In the genomic region with DNA sequence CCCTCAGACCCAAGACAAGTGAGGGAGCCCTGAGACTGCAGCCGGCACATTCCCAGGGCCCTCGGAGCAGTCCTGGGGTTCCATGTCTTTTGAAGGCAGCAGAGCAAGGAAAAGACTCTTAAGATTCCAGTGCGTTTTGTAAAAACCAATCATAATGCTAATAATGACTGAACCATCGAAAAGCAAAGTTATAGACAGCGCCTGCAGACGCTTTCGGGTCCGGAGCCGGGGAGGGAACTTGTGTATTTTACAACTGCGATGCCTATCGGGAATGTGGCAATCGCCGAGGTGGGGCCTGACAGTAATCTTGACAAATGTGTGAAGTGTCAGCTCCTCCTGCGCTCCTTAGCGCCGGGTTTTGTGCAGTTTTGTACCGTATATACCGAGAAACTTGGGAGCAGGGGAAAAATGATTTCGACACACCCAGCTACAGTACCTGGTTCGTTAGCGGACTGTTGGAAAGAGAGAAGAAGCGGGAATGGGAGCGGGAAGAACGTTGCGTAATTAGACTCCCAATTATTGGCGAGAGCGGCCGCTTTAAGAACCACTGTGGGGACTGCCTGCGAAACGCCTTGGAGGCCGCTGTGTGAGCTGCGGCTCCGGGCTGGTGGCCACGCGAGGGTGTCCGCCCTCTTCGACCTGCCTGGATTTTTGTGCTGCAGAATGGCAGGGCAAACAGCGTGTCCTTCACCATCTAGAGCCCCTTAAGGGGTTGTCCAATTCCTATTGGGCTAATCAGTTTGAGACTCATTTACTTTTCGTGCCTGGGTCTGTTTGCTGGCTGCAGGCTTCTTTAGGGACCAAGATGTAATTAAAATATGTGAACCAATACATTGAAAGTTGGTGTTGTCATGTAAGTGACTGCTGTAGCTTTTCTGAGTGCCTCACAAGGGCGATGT, we compare ENCODE assay signal across 8 cellular contexts. TPM values are rescaled to one million over a fixed set of nuclear protein-coding genes. Genes with fewer than 3 reads are reported as not detected.
DNase-seq lines count a peak whose midpoint lies in the region; ATAC-seq and TF ChIP-seq lines count a peak whose summit lies in the region.

No MANE protein-coding gene starts in this region.

- peaks cover 10 to 82% (median 52%) of the 10 kb centered on the region in 6 donors for H3K4me1 ChIP-seq in spleen

- WGBS in spleen, 5 donors: 8 to 16% (median 9%) methylated on average over 40 of the region's 40 CpGs

- H3K4me3 ChIP-seq in kidney epithelial cell (ENCODE audit: low read depth, low read length) (peak overlapping the region; percentile 56), spleen (peak overlapping the region; percentile 53 to 93 (median 78))

- TF ChIP-seq POLR2A in spleen (IDR thresholded peaks at IDR 0.05): no peak

- ATAC-seq in HG02763 (IDR thresholded peaks at IDR 0.05; ENCODE audit: unreplicated experiment): no peak

- peaks cover under 1% of the 10 kb centered on the region for H3K9me3 Mint-ChIP-seq in activated CD4-positive, alpha-beta T cell treated with anti-CD3 and anti-CD28 coated beads, Interleukin-2, amount 10 ng/mL, durations not matched to agents 7 days and 5 days
- no peaks in the 10 kb centered on the region for H3K9me3 Mint-ChIP-seq in chondrocyte (ENCODE audit: low read depth)

- H3K36me3 ChIP-seq in kidney epithelial cell (ENCODE audit: control insufficient read depth, insufficient read depth, low read length) (no peaks in the 10 kb centered on the region), spleen (no peaks in the 10 kb centered on the region)

- intact Hi-C loops in spleen (cut with DNase I; ENCODE audit: low total_unique reads): loop anchor here (2.0 kb wide), 1 partner anchor 49 kb away; no protein-coding TSS in a partner anchor

- CTCF ChIA-PET in activated CD4-positive, alpha-beta T cell treated with anti-CD3 and anti-CD28 coated beads, Interleukin-2, amount 10 ng/mL, durations not matched to agents 7 days and 5 days (lab: Charles Lee): interaction anchor here (0.6 kb wide), 2 partner anchors 1600 to 1829 kb away, joined by 3 to 4 read pairs; no protein-coding TSS in a partner anchor

- H3K4me1 Mint-ChIP-seq in activated CD4-positive, alpha-beta T cell treated with anti-CD3 and anti-CD28 coated beads, Interleukin-2, amount 10 ng/mL, durations not matched to agents 7 days and 5 days: peaks cover 50% of the 10 kb centered on the region
- peaks cover 48% of the 10 kb centered on the region for H3K4me1 Mint-ChIP-seq in chondrocyte (ENCODE audit: low read depth)

- POLR2A ChIA-PET in activated CD4-positive, alpha-beta T cell treated with anti-CD3 and anti-CD28 coated beads, Interleukin-2, amount 10 ng/mL, durations not matched to agents 7 days and 5 days (lab: Charles Lee): no interaction called here

- H3K9me3 ChIP-seq in spleen: no peaks in the 10 kb centered on the region

- no peak overlapping the region for H3K27ac Mint-ChIP-seq in activated CD4-positive, alpha-beta T cell treated with anti-CD3 and anti-CD28 coated beads, Interleukin-2, amount 10 ng/mL, durations not matched to agents 7 days and 5 days
- H3K27ac Mint-ChIP-seq in chondrocyte (ENCODE audit: unreplicated experiment): peak overlapping the region; percentile 67

- H3K27me3 Mint-ChIP-seq in activated CD4-positive, alpha-beta T cell treated with anti-CD3 and anti-CD28 coated beads, Interleukin-2, amount 10 ng/mL, durations not matched to agents 7 days and 5 days: peaks cover 82% of the 10 kb centered on the region
- peaks cover 2% of the 10 kb centered on the region for H3K27me3 Mint-ChIP-seq in chondrocyte (ENCODE audit: low read depth)

- DNase-seq in activated CD4-positive, alpha-beta T cell treated with anti-CD3 and anti-CD28 coated beads, Interleukin-2, amount 10 ng/mL, durations not matched to agents 7 days and 5 days: no peak
- DNase-seq in activated CD4-positive, alpha-beta T cell treated with anti-CD3 and anti-CD28 coated beads, Interleukin-2, amount 50 U/mL, for 1 hour: no peak
- peak; percentile 83 for DNase-seq in OCI-M1 (lab: John Stamatoyannopoulos, UW)
- no peak for DNase-seq in chondrocyte (ENCODE audit: low spot score)
- DNase-seq in kidney epithelial cell (ENCODE audit: low read depth): no peak
- peak; percentile 84 for DNase-seq in spleen
- no peak for DNase-seq in NCI-H2081 (lab: John Stamatoyannopoulos, UW)

- peaks cover under 1% of the 10 kb centered on the region for H3K36me3 Mint-ChIP-seq in activated CD4-positive, alpha-beta T cell treated with anti-CD3 and anti-CD28 coated beads, Interleukin-2, amount 10 ng/mL, durations not matched to agents 7 days and 5 days (ENCODE audit: low read depth)
- H3K36me3 Mint-ChIP-seq in chondrocyte (ENCODE audit: low read depth): peaks cover 1% of the 10 kb centered on the region

- peaks cover 32% of the 10 kb centered on the region for H3K27me3 ChIP-seq in kidney epithelial cell (ENCODE audit: control insufficient read depth, insufficient read depth, low read length)
- H3K27me3 ChIP-seq in spleen (replicated peaks in 1 of 7): peaks cover 0 to 67% (median 27%) of the 10 kb centered on the region in 7 donors

- H3K4me3 Mint-ChIP-seq in activated CD4-positive, alpha-beta T cell treated with anti-CD3 and anti-CD28 coated beads, Interleukin-2, amount 10 ng/mL, durations not matched to agents 7 days and 5 days: peak overlapping the region; percentile 84
- peak overlapping the region; percentile 93 for H3K4me3 Mint-ChIP-seq in chondrocyte (ENCODE audit: unreplicated experiment)

- H3K27ac ChIP-seq in spleen: peak overlapping the region; percentile 81 to 96 (median 92)

- TF ChIP-seq CTCF in chondrocyte (IDR thresholded peaks at IDR 0.05): peak; percentile 26
- TF ChIP-seq CTCF in kidney epithelial cell (IDR thresholded peaks at IDR 0.05; ENCODE audit: insufficient read depth, low read length, poor library complexity, severe bottlenecking): no peak
- no peak for TF ChIP-seq CTCF in spleen (IDR thresholded peaks at IDR 0.05 in 8 of 11, conservative IDR thresholded peaks at IDR 0.05 in 3 of 11)

RNA-seq across cellular contexts. Expression of gene EPAS1, which starts 2.4 kb away (rescaled TPM):
- total RNA-seq in activated CD4-positive, alpha-beta T cell treated with anti-CD3 and anti-CD28 coated beads, Interleukin-2, amount 10 ng/mL, durations not matched to agents 7 days and 5 days: 1 to 10 TPM; 6.9 to 7.9 TPM
- total RNA-seq in chondrocyte (14.5 to 126 TPM (median 122 TPM) in 3 replicates), kidney epithelial cell (94.3 and 134 TPM in 2 replicates), spleen (100 to 1,000 TPM; 145 to 330 (median 233) TPM)
- polyA plus RNA-seq in spleen: 10 to 100 TPM; 30.5 to 58.1 (median 38.5) TPM

Comparison
In these comparisons a context has a peak if more than half of its experiments do, and no peak if none do; other contexts are left out.
1. DNase-seq: peak in OCI-M1 (single experiment) and spleen (single experiment); none in activated CD4-positive, alpha-beta T cell treated with anti-CD3 and anti-CD28 coated beads, Interleukin-2, amount 10 ng/mL, durations not matched to agents 7 days and 5 days (single experiment), activated CD4-positive, alpha-beta T cell treated with anti-CD3 and anti-CD28 coated beads, Interleukin-2, amount 50 U/mL, for 1 hour (single experiment), chondrocyte (single experiment), kidney epithelial cell (single experiment) and NCI-H2081 (0 of 2).